Comparison of ENCODE assay signal across 8 cellular contexts in the genomic region with DNA sequence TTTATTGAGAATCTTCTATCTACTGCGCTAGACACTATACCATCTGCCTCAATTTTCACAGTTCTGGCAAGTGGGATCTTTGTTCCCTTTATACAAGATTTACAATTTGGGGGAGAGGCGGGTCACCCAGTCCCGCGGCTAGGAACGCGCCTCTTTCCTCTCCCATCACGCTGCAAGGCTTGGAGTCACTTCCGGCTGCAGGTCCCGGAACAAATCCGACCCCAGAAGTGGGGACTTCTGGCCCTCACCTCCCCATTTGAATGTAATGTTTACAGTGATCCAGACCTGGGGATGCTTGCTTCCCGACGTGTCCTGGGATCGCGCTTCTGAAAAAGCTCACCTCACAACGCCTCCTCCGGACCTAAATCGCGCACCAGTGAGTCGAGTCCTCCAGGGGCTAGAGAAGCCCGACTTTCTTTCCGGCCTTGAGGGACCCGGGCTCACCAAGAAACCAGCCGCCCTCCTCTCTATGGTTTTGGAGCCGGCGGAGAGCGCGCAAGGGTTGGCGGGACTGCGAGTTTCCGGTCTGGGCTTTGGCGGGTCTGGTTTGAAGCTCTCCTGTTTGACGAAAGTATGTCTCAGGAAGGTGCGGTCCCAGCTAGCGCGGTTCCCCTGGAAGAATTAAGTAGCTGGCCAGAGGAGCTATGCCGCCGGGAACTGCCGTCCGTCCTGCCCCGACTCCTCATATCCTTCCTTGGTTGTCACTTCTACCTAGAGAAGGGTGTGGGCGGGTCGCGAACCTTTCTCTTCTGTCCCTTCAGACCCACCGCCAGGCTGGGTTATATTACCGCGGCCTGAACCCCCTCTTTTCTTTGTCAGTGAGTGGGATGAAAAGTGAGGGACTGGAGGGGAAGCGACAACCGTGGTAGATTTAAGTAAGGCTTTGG. TPM values are rescaled to one million over a fixed set of nuclear protein-coding genes. Genes with fewer than 3 reads are reported as not detected.
DNase-seq lines count a peak whose midpoint lies in the region; ATAC-seq and TF ChIP-seq lines count a peak whose summit lies in the region.

A gene (minus strand): TSS at position 378 of the 887 bp plus-strand sequence. CDS start 1,212 bp downstream, outside the sequence.

- H3K27ac Mint-ChIP-seq in activated B cell treated with CpG ODN at 0.5 μM for 24 hours = peak within 1 kb of the TSS; percentile 99

- H3K27me3 Mint-ChIP-seq in activated B cell treated with CpG ODN at 0.5 μM for 24 hours = no peaks in the 10 kb centered on the region

- no peaks in the 10 kb centered on the region for H3K9me3 Mint-ChIP-seq in activated B cell treated with CpG ODN at 0.5 μM for 24 hours

- H3K4me3 Mint-ChIP-seq in activated B cell treated with CpG ODN at 0.5 μM for 24 hours = peak within 1 kb of the TSS; percentile 100

- peak; percentile 93 for ATAC-seq in HG03196 (IDR thresholded peaks at IDR 0.05; ENCODE audit: unreplicated experiment)
- peak; percentile 98 for ATAC-seq in activated B cell treated with CpG ODN at 0.5 μM for 24 hours (ENCODE audit: low read depth)

- peak; percentile 70 for TF ChIP-seq POLR2A in GM18951 (IDR thresholded peaks at IDR 0.05; ENCODE audit: extremely low read depth, insufficient read depth, insufficient read length)

- H3K36me3 Mint-ChIP-seq in activated B cell treated with CpG ODN at 0.5 μM for 24 hours (ENCODE audit: low read depth) = peaks cover 35% of the 10 kb centered on the region

- CTCF ChIA-PET in activated B cell treated with CpG ODN at 0.5 μM for 24 hours (lab: Charles Lee) = interaction anchor here (1.1 to 1.5 kb wide), 4 partner anchors 15 to 193 kb away, joined by 3 to 7 read pairs (median 4); no protein-coding TSS in a partner anchor

- TF ChIP-seq CTCF in activated B cell treated with CpG ODN at 0.5 μM for 24 hours (IDR thresholded peaks at IDR 0.05) = no peak

- peaks cover 50% of the 10 kb centered on the region for H3K4me1 Mint-ChIP-seq in activated B cell treated with CpG ODN at 0.5 μM for 24 hours

- DNase-seq in AG08395 (ENCODE audit: low spot score) (peak; percentile 96), NCI-H345 (lab: John Stamatoyannopoulos, UW) (peak; percentile 96), activated B cell treated with CpG ODN at 0.5 μM for 24 hours (peak; percentile 77), iris pigment epithelial cell (ENCODE audit: low read depth) (peak; percentile 97)
- DNase-seq in central memory CD4-positive, alpha-beta T cell = peak; percentile 93
- peak; percentile 84 for DNase-seq in stimulated activated CD4-positive, alpha-beta T cell treated with anti-CD3 and anti-CD28 coated beads, Interleukin-12 subunit alpha, Interleukin-12 subunit beta, amount 100 ng/mL, for 24 hours (ENCODE audit: low read depth in 2 of 2)

- in situ Hi-C loops in GM18951 (cut with MboI; ENCODE audit: low sequenced_read_pairs, unreplicated experiment) = no loop called here

- POLR2A ChIA-PET in activated B cell treated with CpG ODN at 0.5 μM for 24 hours (lab: Charles Lee) = interaction anchor here (0.6 to 3.0 kb wide), 14 partner anchors 9 to 1859 kb away, joined by 3 to 22 read pairs (median 4); a partner anchor contains a TSS

- intact Hi-C loops in activated B cell treated with CpG ODN at 0.5 μM for 24 hours (cut with micrococcal nuclease) = loop anchor here (1.0 to 5.0 kb wide), 11 partner anchors 82 to 1691 kb away; a partner anchor contains a TSS

RNA-seq across cellular contexts. Expression of the gene that starts here (rescaled TPM):
- 12.0 and 14.5 TPM in 2 replicates for total RNA-seq in activated B cell treated with CpG ODN at 0.5 μM for 24 hours

Comparison
In these comparisons a context has a peak if more than half of its experiments do, and no peak if none do; other contexts are left out.
1. Peak in every context shown above with its lines: DNase-seq and ATAC-seq.